ENCODE assay signal across 8 cellular contexts in genomic region chr16:58392215-58393137, GRCh38. TPM values are rescaled to one million over a fixed set of nuclear protein-coding genes. Genes with fewer than 3 reads are reported as not detected.
DNase-seq lines count a peak whose midpoint lies in the region; ATAC-seq and TF ChIP-seq lines count a peak whose summit lies in the region.

TSS of gene GINS3 (plus strand) at chr16:58392471. CDS start at chr16:58392602, 131 bp downstream.

- ATAC-seq in GM19043 (IDR thresholded peaks at IDR 0.05; ENCODE audit: low read depth, unreplicated experiment) = peak; percentile 92
- peak; percentile 88 for ATAC-seq in HG03378 (IDR thresholded peaks at IDR 0.05; ENCODE audit: unreplicated experiment)

- DNase-seq in AG20443 (ENCODE audit: low spot score) = peak; percentile 95
- peak; percentile 85 for DNase-seq in NCI-H460 (ENCODE audit: extremely low read depth, low read depth)
- DNase-seq in activated CD4-positive, alpha-beta T cell treated with anti-CD3 and anti-CD28 coated beads for 24 hours (ENCODE audit: low read depth in 2 of 2) = peak; percentile 77 to 85
- peak; percentile 94 for DNase-seq in choroid plexus epithelial cell (ENCODE audit: low read depth)
- DNase-seq in kidney tubule cell (ENCODE audit: low spot score) = peak; percentile 83
- peak; percentile 57 to 84 (median 71) for DNase-seq in stimulated activated CD4-positive, alpha-beta T cell treated with anti-CD3 and anti-CD28 coated beads, Interleukin-1b, Interleukin-23, amount 100 ng/mL, for 24 hours (ENCODE audit: low read depth in 4 of 4, low spot score in 1 of 4)

- no peak for TF ChIP-seq CTCF in choroid plexus epithelial cell (conservative IDR thresholded peaks at IDR 0.05; ENCODE audit: low read depth, low read length)

- H3K4me3 ChIP-seq in choroid plexus epithelial cell (ENCODE audit: low read depth, low read length) = peak within 1 kb of the TSS; percentile 78

RNA-seq across cellular contexts. Expression of gene GINS3, which starts in this region (rescaled TPM):
- total RNA-seq in NCI-H460 (2014; rRNA removed; shearing (Covaris generic)) = 14.5 and 14.7 TPM in 2 replicates
- 19.1 and 20.4 TPM in 2 replicates for polyA plus RNA-seq in NCI-H460 (2014; cell fraction: nucleus; rRNA removed)

Comparison
In these comparisons a context has a peak if more than half of its experiments do, and no peak if none do; other contexts are left out.
1. Peak in every context shown above with its lines: DNase-seq, ATAC-seq and H3K4me3 ChIP-seq.